8 cellular contexts compared by ENCODE assay signal in genomic region chr3:127791221-127791913, GRCh38. TPM values are rescaled to one million over a fixed set of nuclear protein-coding genes. Genes with fewer than 3 reads are reported as not detected.
DNase-seq lines count a peak whose midpoint lies in the region; ATAC-seq, FAIRE-seq and TF ChIP-seq lines count a peak whose summit lies in the region.

No MANE protein-coding gene starts in this region.

- peak overlapping the region; percentile 73 to 80 for H3K27ac ChIP-seq in A549

- peaks cover 9% of the 10 kb centered on the region for H3K36me3 ChIP-seq in adipocyte (ENCODE audit: control insufficient read depth, insufficient read depth, low read length, severe bottlenecking)

- H3K4me3 ChIP-seq in A549 (no peak overlapping the region), HFF-Myc (replicated peaks; ENCODE audit: low read depth, low read length) (no peak overlapping the region), adipocyte (ENCODE audit: low read length) (no peak overlapping the region)

- TF ChIP-seq POLR2A in A549 (IDR thresholded peaks at IDR 0.05; ENCODE audit: low read length) = no peak

- peak; percentile 30; the same call in 2 of the 3 replicates for TF ChIP-seq CTCF in A549 (IDR thresholded peaks at IDR 0.05)
- peak; percentile 67 for TF ChIP-seq CTCF in GM10266 (IDR thresholded peaks at IDR 0.05; ENCODE audit: control insufficient read depth, insufficient read depth, low read depth, missing control alignments)
- peak; percentile 45 for TF ChIP-seq CTCF in HFF-Myc (IDR thresholded peaks at IDR 0.05; ENCODE audit: low read depth, low read length, missing control alignments)

- POLR2A ChIA-PET in A549 (lab: Yijun Ruan, JAX) = interaction anchor here (0.7 to 1.0 kb wide), 2 partner anchors 31 to 38 kb away, joined by 3 to 4 read pairs; partner anchors contain the start of gene MGLL

- H3K27me3 ChIP-seq in adipocyte (replicated peaks; ENCODE audit: control insufficient read depth, insufficient read depth, low read length) = no peaks in the 10 kb centered on the region

- CTCF ChIA-PET in A549 (lab: Yijun Ruan, JAX) = interaction anchor here (0.6 to 2.0 kb wide), 13 partner anchors 31 to 180 kb away, joined by 3 to 7 read pairs (median 3); partner anchors contain the start of gene MGLL

- FAIRE-seq in A549 (lab: Jason Lieb, UNC) = no peak

- H3K9ac ChIP-seq in adipocyte (ENCODE audit: low read length) = peak overlapping the region; percentile 17

- TF ChIP-seq RAD21 in A549 (conservative IDR thresholded peaks at IDR 0.05 in 1 of 2, IDR thresholded peaks at IDR 0.05 in 1 of 2) = peak; percentile 27 to 45; a peak in 4 of 5 replicates

- WGBS in A549 (ENCODE audit: missing lambda C conversion rate) = 34% methylated on average over 9 of the region's 9 CpGs

- in situ Hi-C loops in ACHN (cut with HindIII; ENCODE audit: low pct_ligation_motif_present, low pct_unique_long_range_greater_than_20kb, low sequenced_read_pairs) = no loop called here

- H3K9me3 ChIP-seq in A549 = no peaks in the 10 kb centered on the region
- peaks cover 4% of the 10 kb centered on the region for H3K9me3 ChIP-seq in adipocyte (ENCODE audit: control insufficient read depth, low read length)

- TF ChIP-seq EP300 in A549 (IDR thresholded peaks at IDR 0.05) = no peak

- ATAC-seq in A549 = peak; percentile 80 to 91
- ATAC-seq in left lobe of liver = peak; percentile 15

- H3K4me1 ChIP-seq in A549 = peaks cover 56% of the 10 kb centered on the region
- peaks cover 49% of the 10 kb centered on the region for H3K4me1 ChIP-seq in adipocyte (ENCODE audit: control insufficient read depth, insufficient read depth, low read length)

- peak overlapping the region; percentile 58 for H3K4me2 ChIP-seq in A549

- DNase-seq in A549 (ENCODE audit: low read depth in 1 of 2, low spot score in 1 of 2) (peak in 1 of 2 experiments; percentile 59), GM10266 (ENCODE audit: extremely low spot score) (peak; percentile 74), HFF-Myc (ENCODE audit: extremely low read depth, low read depth) (peak; percentile 97), NCI-H2029 (lab: John Stamatoyannopoulos, UW) (peak; percentile 54), adipocyte (ENCODE audit: low read depth) (peak; percentile 84), left lobe of liver (ENCODE audit: low spot score) (no peak), ACHN (no peak), KG1 (lab: John Stamatoyannopoulos, UW) (no peak)

TF ChIP-seq in A549, 52 proteins besides CTCF, POLR2A, EP300 and RAD21:
- TF ChIP-seq HOXB13 (CRISPR knock-in tag; IDR thresholded peaks at IDR 0.05; ENCODE audit: low read depth) (no peak), NR3C1 (IDR thresholded peaks at IDR 0.05) (no peak), MAZ (IDR thresholded peaks at IDR 0.05; ENCODE audit: borderline replicate concordance, low read depth, low read length) (no peak), SMC3 (IDR thresholded peaks at IDR 0.05) (peak; percentile 39; the same call in 1 of the 3 replicates)

RNA-seq across cellular contexts. Expression of gene MGLL, which starts 30.9 kb away (rescaled TPM):
- polyA plus RNA-seq in A549 (2011; rRNA removed) (38.5 and 40.2 TPM in 2 replicates), A549 (2017; fragmentation: RNase III; extraction: RNeasy Plus Mini Kit Qiagen cat#74134 plus additional on column Dnase treatment) (32.6 to 41.5 TPM (median 34.5 TPM) in 3 replicates)
- 22.0 and 29.9 TPM in 2 replicates for polyA plus RNA-seq in A549 (2012; cell fraction: cytosol; rRNA removed)
- polyA plus RNA-seq in A549 (2012; cell fraction: nucleus; rRNA removed) = 21.1 and 25.0 TPM in 2 replicates
- 41.6 and 58.3 TPM in 2 replicates for polyA minus RNA-seq in A549 (2011; rRNA and poly(A)+ RNA removed)
- 139 TPM for total RNA-seq in left lobe of liver

Comparison
In these comparisons a context has a peak if more than half of its experiments do, and no peak if none do; other contexts are left out.
1. DNase-seq: peak in GM10266 (single experiment), HFF-Myc (single experiment), NCI-H2029 (single experiment) and adipocyte (single experiment); none in left lobe of liver (single experiment), ACHN (single experiment) and KG1 (single experiment).
2. Peak in every context shown above with its lines, with median percentiles within 50 percentile points of each other: CTCF ChIP-seq.